Comparison of ENCODE assay signal across 8 cellular contexts in genomic region chr10:43407148-43407575, GRCh38. TPM values are rescaled to one million over a fixed set of nuclear protein-coding genes. Genes with fewer than 3 reads are reported as not detected.
DNase-seq lines count a peak whose midpoint lies in the region; ATAC-seq and TF ChIP-seq lines count a peak whose summit lies in the region.

No MANE protein-coding gene starts in this region.

- TF ChIP-seq CTCF in C4-2B (conservative IDR thresholded peaks at IDR 0.05) (no peak), fibroblast of the aortic adventitia (IDR thresholded peaks at IDR 0.05; ENCODE audit: insufficient read depth, low read length) (no peak), nephron (IDR thresholded peaks at IDR 0.05; ENCODE audit: unreplicated experiment in 3 of 3) (no peak), type B pancreatic cell (conservative IDR thresholded peaks at IDR 0.05) (no peak)

- peak; percentile 23 for DNase-seq in NCI-H226
- DNase-seq in fibroblast of the aortic adventitia (ENCODE audit: low read depth), result peak; percentile 35
- DNase-seq in type B pancreatic cell (ENCODE audit: extremely low spot score, unreplicated experiment), result peak; percentile 80
- DNase-seq in A172 (ENCODE audit: low spot score), result no peak

- peak overlapping the region; percentile 99 for H3K27ac ChIP-seq in C4-2B

- H3K4me3 ChIP-seq in fibroblast of the aortic adventitia (ENCODE audit: low read depth, low read length), result peak overlapping the region; percentile 86

- peak overlapping the region; percentile 98 for H3K27ac Mint-ChIP-seq in activated T-helper 17 cell treated with anti-CD3 and anti-CD28 coated beads, Interleukin-2, amount 50 U/mL, for 72 hours
- H3K27ac Mint-ChIP-seq in nephron (peak overlapping the region; percentile 98 to 99 (median 98)), type B pancreatic cell (peak overlapping the region; percentile 100)

- peaks cover 71% of the 10 kb centered on the region for H3K36me3 Mint-ChIP-seq in activated T-helper 17 cell treated with anti-CD3 and anti-CD28 coated beads, Interleukin-2, amount 50 U/mL, for 72 hours (ENCODE audit: low read depth)
- H3K36me3 Mint-ChIP-seq in nephron (ENCODE audit: low read depth) (peaks cover 9% of the 10 kb centered on the region), type B pancreatic cell (peaks cover 12% of the 10 kb centered on the region)

- H3K4me1 Mint-ChIP-seq in activated T-helper 17 cell treated with anti-CD3 and anti-CD28 coated beads, Interleukin-2, amount 50 U/mL, for 72 hours, result peaks cover 17% of the 10 kb centered on the region
- peaks cover 28% of the 10 kb centered on the region for H3K4me1 Mint-ChIP-seq in nephron
- peaks cover 27% of the 10 kb centered on the region for H3K4me1 Mint-ChIP-seq in type B pancreatic cell (ENCODE audit: unreplicated experiment)

- no peaks in the 10 kb centered on the region for H3K9me3 Mint-ChIP-seq in activated T-helper 17 cell treated with anti-CD3 and anti-CD28 coated beads, Interleukin-2, amount 50 U/mL, for 72 hours
- H3K9me3 Mint-ChIP-seq in nephron (no peaks in the 10 kb centered on the region), type B pancreatic cell (no peaks in the 10 kb centered on the region)

- H3K27me3 Mint-ChIP-seq in activated T-helper 17 cell treated with anti-CD3 and anti-CD28 coated beads, Interleukin-2, amount 50 U/mL, for 72 hours, result no peaks in the 10 kb centered on the region
- H3K27me3 Mint-ChIP-seq in nephron (ENCODE audit: low read depth) (peaks cover 4% of the 10 kb centered on the region), type B pancreatic cell (no peaks in the 10 kb centered on the region)

- peak overlapping the region; percentile 98 for H3K4me3 Mint-ChIP-seq in activated T-helper 17 cell treated with anti-CD3 and anti-CD28 coated beads, Interleukin-2, amount 50 U/mL, for 72 hours
- H3K4me3 Mint-ChIP-seq in nephron (peak overlapping the region; percentile 96 to 99 (median 98)), type B pancreatic cell (peak overlapping the region; percentile 99)

- peak; percentile 25 for ATAC-seq in GM21737 (IDR thresholded peaks at IDR 0.05; ENCODE audit: unreplicated experiment)
- ATAC-seq in activated T-helper 17 cell treated with anti-CD3 and anti-CD28 coated beads, Interleukin-2, amount 50 U/mL, for 72 hours (replicated peaks), result peak; percentile 11

RNA-seq across cellular contexts. Expression of gene HNRNPF, which starts 1.8 kb away (rescaled TPM):
- total RNA-seq in activated T-helper 17 cell treated with anti-CD3 and anti-CD28 coated beads, Interleukin-2, amount 50 U/mL, for 72 hours, result 100 to 1,000 TPM; 306 to 483 TPM
- total RNA-seq in fibroblast of the aortic adventitia (ENCODE audit: low replicate concordance), result 66.2 and 196 TPM in 2 replicates
- total RNA-seq in type B pancreatic cell (ENCODE audit: low replicate concordance), result 220 and 287 TPM in 2 replicates
- 328 and 348 TPM in 2 replicates for total RNA-seq in A172 (2014; rRNA removed; shearing (Covaris generic))

RNA-seq across cellular contexts. Expression of gene ZNF487, which starts 29.7 kb away (rescaled TPM):
- 1 to 10 TPM; 2.5 to 2.9 TPM for total RNA-seq in activated T-helper 17 cell treated with anti-CD3 and anti-CD28 coated beads, Interleukin-2, amount 50 U/mL, for 72 hours
- total RNA-seq in fibroblast of the aortic adventitia (ENCODE audit: low replicate concordance) (6.1 and 36.5 TPM in 2 replicates), type B pancreatic cell (ENCODE audit: low replicate concordance) (3.5 and 6.4 TPM in 2 replicates)
- total RNA-seq in A172 (2014; rRNA removed; shearing (Covaris generic)), result 6.6 TPM in 2 replicates

RNA-seq across cellular contexts. Expression of gene FXYD4, which starts 35.7 kb away (rescaled TPM):
- not detected for total RNA-seq in activated T-helper 17 cell treated with anti-CD3 and anti-CD28 coated beads, Interleukin-2, amount 50 U/mL, for 72 hours
- not detected in 2 replicates for total RNA-seq in fibroblast of the aortic adventitia (ENCODE audit: low replicate concordance)
- 0.97 and 3.1 TPM in 2 replicates for total RNA-seq in type B pancreatic cell (ENCODE audit: low replicate concordance)
- not detected in 2 replicates for total RNA-seq in A172 (2014; rRNA removed; shearing (Covaris generic))
